Comparison of ENCODE assay signal across 8 cellular contexts in the genomic region with DNA sequence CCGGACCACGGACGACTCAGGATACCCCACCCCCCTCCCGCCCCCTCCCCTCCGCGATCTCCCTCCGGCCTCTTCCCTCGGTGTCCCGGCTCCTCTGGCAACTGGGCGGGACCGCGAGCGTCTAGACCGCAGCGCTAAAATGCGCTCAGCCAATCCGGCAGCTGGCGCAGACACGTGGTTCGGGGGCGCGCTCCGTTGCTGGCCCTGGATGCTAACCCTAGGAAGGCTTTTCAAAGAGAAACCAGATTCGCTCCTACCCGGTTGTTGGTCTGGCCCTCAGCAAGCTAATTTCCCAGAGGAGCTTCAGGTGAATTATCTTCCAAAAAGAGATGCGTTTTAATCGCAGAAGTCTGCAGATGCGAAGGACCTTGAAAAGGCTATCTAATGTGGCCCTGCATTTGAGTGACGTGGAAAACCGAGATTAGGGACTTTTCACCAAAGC. TPM values are rescaled to one million over a fixed set of nuclear protein-coding genes. Genes with fewer than 3 reads are reported as not detected.
DNase-seq lines count a peak whose midpoint lies in the region; ATAC-seq and TF ChIP-seq lines count a peak whose summit lies in the region.

A gene with protein sequence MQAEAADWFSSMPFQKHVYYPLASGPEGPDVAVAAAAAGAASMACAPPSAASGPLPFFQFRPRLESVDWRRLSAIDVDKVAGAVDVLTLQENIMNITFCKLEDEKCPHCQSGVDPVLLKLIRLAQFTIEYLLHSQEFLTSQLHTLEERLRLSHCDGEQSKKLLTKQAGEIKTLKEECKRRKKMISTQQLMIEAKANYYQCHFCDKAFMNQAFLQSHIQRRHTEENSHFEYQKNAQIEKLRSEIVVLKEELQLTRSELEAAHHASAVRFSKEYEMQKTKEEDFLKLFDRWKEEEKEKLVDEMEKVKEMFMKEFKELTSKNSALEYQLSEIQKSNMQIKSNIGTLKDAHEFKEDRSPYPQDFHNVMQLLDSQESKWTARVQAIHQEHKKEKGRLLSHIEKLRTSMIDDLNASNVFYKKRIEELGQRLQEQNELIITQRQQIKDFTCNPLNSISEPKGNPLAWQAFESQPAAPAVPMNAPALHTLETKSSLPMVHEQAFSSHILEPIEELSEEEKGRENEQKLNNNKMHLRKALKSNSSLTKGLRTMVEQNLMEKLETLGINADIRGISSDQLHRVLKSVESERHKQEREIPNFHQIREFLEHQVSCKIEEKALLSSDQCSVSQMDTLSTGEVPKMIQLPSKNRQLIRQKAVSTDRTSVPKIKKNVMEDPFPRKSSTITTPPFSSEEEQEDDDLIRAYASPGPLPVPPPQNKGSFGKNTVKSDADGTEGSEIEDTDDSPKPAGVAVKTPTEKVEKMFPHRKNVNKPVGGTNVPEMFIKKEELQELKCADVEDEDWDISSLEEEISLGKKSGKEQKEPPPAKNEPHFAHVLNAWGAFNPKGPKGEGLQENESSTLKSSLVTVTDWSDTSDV (minus strand): TSS at position 96 of the 442 bp plus-strand sequence. CDS start 2,677 bp downstream, outside the sequence.

- H3K36me3 ChIP-seq in liver (ENCODE audit: control insufficient read depth in 4 of 4, insufficient read depth in 3 of 4, low read depth in 1 of 4, low read length in 3 of 4) = no peaks in the 10 kb centered on the region

- H3K4me3 ChIP-seq in liver (ENCODE audit: low read depth in 1 of 3, low read length in 3 of 3) = peak within 1 kb of the TSS; percentile 49 to 62 (median 53)

- DNase-seq in COR-L47 (lab: John Stamatoyannopoulos, UW) (peak; percentile 10), LHCN-M2 (ENCODE audit: low read depth) (peak; percentile 88), SKM-1 (lab: John Stamatoyannopoulos, UW; ENCODE audit: unreplicated experiment) (peak; percentile 59), NCI-H774 (lab: John Stamatoyannopoulos, UW) (no peak)
- no peak for DNase-seq in effector memory CD8-positive, alpha-beta T cell
- peak; percentile 17 to 37 for DNase-seq in stimulated activated naive CD8-positive, alpha-beta T cell treated with anti-CD3 and anti-CD28 coated beads, Interleukin-15, amount 100 ng/mL, for 72 hours

- H3K27ac Mint-ChIP-seq in effector memory CD8-positive, alpha-beta T cell = no peak within 1 kb of the TSS
- no peak within 1 kb of the TSS for H3K27ac Mint-ChIP-seq in stimulated activated naive CD8-positive, alpha-beta T cell treated with anti-CD3 and anti-CD28 coated beads, Interleukin-15, amount 100 ng/mL, for 72 hours

- H3K36me3 Mint-ChIP-seq in effector memory CD8-positive, alpha-beta T cell (ENCODE audit: insufficient read depth) = no peaks in the 10 kb centered on the region

- WGBS in liver = 3% methylated on average over 30 of the region's 30 CpGs

- H3K9me3 Mint-ChIP-seq in effector memory CD8-positive, alpha-beta T cell = no peaks in the 10 kb centered on the region
- no peaks in the 10 kb centered on the region for H3K9me3 Mint-ChIP-seq in stimulated activated naive CD8-positive, alpha-beta T cell treated with anti-CD3 and anti-CD28 coated beads, Interleukin-15, amount 100 ng/mL, for 72 hours

- H3K27me3 ChIP-seq in liver (ENCODE audit: control insufficient read depth in 4 of 4, insufficient read depth in 4 of 4, low read length in 3 of 4) = no peaks in the 10 kb centered on the region

- no peak within 1 kb of the TSS for H3K9ac ChIP-seq in liver (ENCODE audit: low read depth in 1 of 2, low read length in 2 of 2)

- TF ChIP-seq RAD21 in liver (IDR thresholded peaks at IDR 0.05) = no peak

- no peak for TF ChIP-seq CTCF in liver (IDR thresholded peaks at IDR 0.05; ENCODE audit: low read depth, low read length, missing input control)

- peak within 1 kb of the TSS; percentile 54 to 60 for H3K27ac ChIP-seq in liver (ENCODE audit: low read depth in 1 of 2, low read length in 2 of 2)

- H3K9me3 ChIP-seq in liver (ENCODE audit: control insufficient read depth in 4 of 4, low read length in 3 of 4) = no peaks in the 10 kb centered on the region

- H3K27me3 Mint-ChIP-seq in effector memory CD8-positive, alpha-beta T cell = peaks cover 36 to 38% of the 10 kb centered on the region in 2 donors
- H3K27me3 Mint-ChIP-seq in stimulated activated naive CD8-positive, alpha-beta T cell treated with anti-CD3 and anti-CD28 coated beads, Interleukin-15, amount 100 ng/mL, for 72 hours = peaks cover 61% of the 10 kb centered on the region

- H3K4me1 Mint-ChIP-seq in effector memory CD8-positive, alpha-beta T cell (ENCODE audit: low read depth in 2 of 2) = peaks cover 4% of the 10 kb centered on the region in 2 donors
- H3K4me1 Mint-ChIP-seq in stimulated activated naive CD8-positive, alpha-beta T cell treated with anti-CD3 and anti-CD28 coated beads, Interleukin-15, amount 100 ng/mL, for 72 hours = peaks cover 14% of the 10 kb centered on the region

- ATAC-seq in GM19351 (IDR thresholded peaks at IDR 0.05; ENCODE audit: unreplicated experiment) = peak; percentile 76
- no peak for ATAC-seq in effector memory CD8-positive, alpha-beta T cell (replicated peaks)
- ATAC-seq in stimulated activated naive CD8-positive, alpha-beta T cell treated with anti-CD3 and anti-CD28 coated beads, Interleukin-15, amount 100 ng/mL, for 72 hours = peak; percentile 76

- H3K4me3 Mint-ChIP-seq in effector memory CD8-positive, alpha-beta T cell = peak within 1 kb of the TSS; percentile 53 to 67
- H3K4me3 Mint-ChIP-seq in stimulated activated naive CD8-positive, alpha-beta T cell treated with anti-CD3 and anti-CD28 coated beads, Interleukin-15, amount 100 ng/mL, for 72 hours = peak within 1 kb of the TSS; percentile 75 to 79

- H3K4me1 ChIP-seq in liver (ENCODE audit: control insufficient read depth in 4 of 4, insufficient read depth in 4 of 4, low read length in 3 of 4) = peaks cover 7 to 23% (median 13%) of the 10 kb centered on the region in 4 donors

TF ChIP-seq in liver, 16 proteins besides CTCF, POLR2A, EP300 and RAD21:
- TF ChIP-seq GABPA (IDR thresholded peaks at IDR 0.05 in 1 of 2, conservative IDR thresholded peaks at IDR 0.05 in 1 of 2) (no peak), RXRA (IDR thresholded peaks at IDR 0.05) (no peak), HNF4G (IDR thresholded peaks at IDR 0.05) (no peak), JUND (IDR thresholded peaks at IDR 0.05) (no peak), NR2F2 (IDR thresholded peaks at IDR 0.05) (no peak), YY1 (IDR thresholded peaks at IDR 0.05) (no peak), EGR1 (IDR thresholded peaks at IDR 0.05; ENCODE audit: low read depth in 2 of 2) (no peak), FOXA1 (IDR thresholded peaks at IDR 0.05) (no peak), SP1 (IDR thresholded peaks at IDR 0.05) (no peak), FOXA2 (IDR thresholded peaks at IDR 0.05) (no peak), HNF4A (conservative IDR thresholded peaks at IDR 0.05) (no peak), TAF1 (conservative IDR thresholded peaks at IDR 0.05) (no peak)
- TF ChIP-seq, protein P1, sequence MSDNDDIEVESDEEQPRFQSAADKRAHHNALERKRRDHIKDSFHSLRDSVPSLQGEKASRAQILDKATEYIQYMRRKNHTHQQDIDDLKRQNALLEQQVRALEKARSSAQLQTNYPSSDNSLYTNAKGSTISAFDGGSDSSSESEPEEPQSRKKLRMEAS (IDR thresholded peaks at IDR 0.05) = no peak
- TF ChIP-seq, protein P2, sequence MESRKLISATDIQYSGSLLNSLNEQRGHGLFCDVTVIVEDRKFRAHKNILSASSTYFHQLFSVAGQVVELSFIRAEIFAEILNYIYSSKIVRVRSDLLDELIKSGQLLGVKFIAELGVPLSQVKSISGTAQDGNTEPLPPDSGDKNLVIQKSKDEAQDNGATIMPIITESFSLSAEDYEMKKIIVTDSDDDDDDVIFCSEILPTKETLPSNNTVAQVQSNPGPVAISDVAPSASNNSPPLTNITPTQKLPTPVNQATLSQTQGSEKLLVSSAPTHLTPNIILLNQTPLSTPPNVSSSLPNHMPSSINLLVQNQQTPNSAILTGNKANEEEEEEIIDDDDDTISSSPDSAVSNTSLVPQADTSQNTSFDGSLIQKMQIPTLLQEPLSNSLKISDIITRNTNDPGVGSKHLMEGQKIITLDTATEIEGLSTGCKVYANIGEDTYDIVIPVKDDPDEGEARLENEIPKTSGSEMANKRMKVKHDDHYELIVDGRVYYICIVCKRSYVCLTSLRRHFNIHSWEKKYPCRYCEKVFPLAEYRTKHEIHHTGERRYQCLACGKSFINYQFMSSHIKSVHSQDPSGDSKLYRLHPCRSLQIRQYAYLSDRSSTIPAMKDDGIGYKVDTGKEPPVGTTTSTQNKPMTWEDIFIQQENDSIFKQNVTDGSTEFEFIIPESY (IDR thresholded peaks at IDR 0.05) = no peak
- TF ChIP-seq, protein P3, sequence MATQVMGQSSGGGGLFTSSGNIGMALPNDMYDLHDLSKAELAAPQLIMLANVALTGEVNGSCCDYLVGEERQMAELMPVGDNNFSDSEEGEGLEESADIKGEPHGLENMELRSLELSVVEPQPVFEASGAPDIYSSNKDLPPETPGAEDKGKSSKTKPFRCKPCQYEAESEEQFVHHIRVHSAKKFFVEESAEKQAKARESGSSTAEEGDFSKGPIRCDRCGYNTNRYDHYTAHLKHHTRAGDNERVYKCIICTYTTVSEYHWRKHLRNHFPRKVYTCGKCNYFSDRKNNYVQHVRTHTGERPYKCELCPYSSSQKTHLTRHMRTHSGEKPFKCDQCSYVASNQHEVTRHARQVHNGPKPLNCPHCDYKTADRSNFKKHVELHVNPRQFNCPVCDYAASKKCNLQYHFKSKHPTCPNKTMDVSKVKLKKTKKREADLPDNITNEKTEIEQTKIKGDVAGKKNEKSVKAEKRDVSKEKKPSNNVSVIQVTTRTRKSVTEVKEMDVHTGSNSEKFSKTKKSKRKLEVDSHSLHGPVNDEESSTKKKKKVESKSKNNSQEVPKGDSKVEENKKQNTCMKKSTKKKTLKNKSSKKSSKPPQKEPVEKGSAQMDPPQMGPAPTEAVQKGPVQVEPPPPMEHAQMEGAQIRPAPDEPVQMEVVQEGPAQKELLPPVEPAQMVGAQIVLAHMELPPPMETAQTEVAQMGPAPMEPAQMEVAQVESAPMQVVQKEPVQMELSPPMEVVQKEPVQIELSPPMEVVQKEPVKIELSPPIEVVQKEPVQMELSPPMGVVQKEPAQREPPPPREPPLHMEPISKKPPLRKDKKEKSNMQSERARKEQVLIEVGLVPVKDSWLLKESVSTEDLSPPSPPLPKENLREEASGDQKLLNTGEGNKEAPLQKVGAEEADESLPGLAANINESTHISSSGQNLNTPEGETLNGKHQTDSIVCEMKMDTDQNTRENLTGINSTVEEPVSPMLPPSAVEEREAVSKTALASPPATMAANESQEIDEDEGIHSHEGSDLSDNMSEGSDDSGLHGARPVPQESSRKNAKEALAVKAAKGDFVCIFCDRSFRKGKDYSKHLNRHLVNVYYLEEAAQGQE (IDR thresholded peaks at IDR 0.05) = no peak
- TF ChIP-seq, protein P4, sequence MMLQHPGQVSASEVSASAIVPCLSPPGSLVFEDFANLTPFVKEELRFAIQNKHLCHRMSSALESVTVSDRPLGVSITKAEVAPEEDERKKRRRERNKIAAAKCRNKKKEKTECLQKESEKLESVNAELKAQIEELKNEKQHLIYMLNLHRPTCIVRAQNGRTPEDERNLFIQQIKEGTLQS (IDR thresholded peaks at IDR 0.05) = no peak

RNA-seq across cellular contexts. Expression of the gene that starts here (rescaled TPM):
- 33.7 and 34.9 TPM in 2 replicates for total RNA-seq in LHCN-M2 (2014; rRNA removed)
- 13.4 TPM for polyA plus RNA-seq in LHCN-M2 (2012)
- 1 to 10 TPM; 2.0 TPM for total RNA-seq in liver
- under 1 TPM; 0.46 to 0.73 TPM for polyA plus RNA-seq in liver

Comparison
In these comparisons a context has a peak if more than half of its experiments do, and no peak if none do; other contexts are left out.
1. RNA of the gene that starts here (total RNA-seq): 33.7 to 34.9 TPM in LHCN-M2; 2.0 TPM in liver; every median in the first group is over 10 times any median in the second.
2. DNase-seq: peak in COR-L47 (single experiment), LHCN-M2 (single experiment), SKM-1 (single experiment) and stimulated activated naive CD8-positive, alpha-beta T cell treated with anti-CD3 and anti-CD28 coated beads, Interleukin-15, amount 100 ng/mL, for 72 hours (2 of 2); none in effector memory CD8-positive, alpha-beta T cell (0 of 3) and NCI-H774 (single experiment).